ENCODE assay signal across 20 cellular contexts in genomic region chr1:230151924-230152468, GRCh38.
"Had no signal": no experiment of that assay in that cellular context is flagged by ENCODE, and none has a peak within 500 bp of the region (broad histone marks: within the 10 kb centered on the region; RNA-seq: fewer than 3 reads in every experiment).

No MANE protein-coding gene starts in this region.

- H3K36me3 Mint-ChIP-seq: activated naive CD4-positive, alpha-beta T cell treated with anti-CD3 and anti-CD28 coated beads, Interleukin-2, amount 10 ng/mL, durations not matched to agents 7 days and 5 days had no signal

- H3K27me3 Mint-ChIP-seq: activated B cell treated with CpG ODN at 0.5 μM for 24 hours; activated CD4-positive, alpha-beta memory T cell treated with anti-CD3 and anti-CD28 coated beads, Interleukin-2, amount 10 ng/mL, durations not matched to agents 7 days and 5 days; activated CD4-positive, alpha-beta T cell treated with anti-CD3 and anti-CD28 coated beads, Interleukin-2, amount 10 ng/mL, durations not matched to agents 7 days and 5 days; activated naive CD4-positive, alpha-beta T cell treated with anti-CD3 and anti-CD28 coated beads, Interleukin-2, amount 10 ng/mL, durations not matched to agents 7 days and 5 days; activated naive CD8-positive, alpha-beta T cell treated with anti-CD3 and anti-CD28 coated beads for 36 hours; T-cell had no signal

- H3K9me3 Mint-ChIP-seq: activated B cell treated with CpG ODN at 0.5 μM for 24 hours; activated CD4-positive, alpha-beta memory T cell treated with anti-CD3 and anti-CD28 coated beads, Interleukin-2, amount 10 ng/mL, durations not matched to agents 7 days and 5 days; activated CD4-positive, alpha-beta T cell treated with anti-CD3 and anti-CD28 coated beads, Interleukin-2, amount 10 ng/mL, durations not matched to agents 7 days and 5 days; activated naive CD4-positive, alpha-beta T cell treated with anti-CD3 and anti-CD28 coated beads, Interleukin-2, amount 10 ng/mL, durations not matched to agents 7 days and 5 days; activated naive CD8-positive, alpha-beta T cell treated with anti-CD3 and anti-CD28 coated beads for 36 hours; activated T-cell treated with anti-CD3 and anti-CD28 coated beads, Interleukin-2, amount 50 U/mL, for 72 hours; activated T-helper 2 cell treated with anti-CD3 and anti-CD28 coated beads, Interferon-gamma antibody, Interleukin-2, Interleukin-4, amounts not matched to agents 10 μg/mL and 5 μg/mL and 100 μg/mL, durations not matched to agents 14 hours and 24 hours and 36 hours; T-cell had no signal

- H3K27ac Mint-ChIP-seq: activated CD4-positive, alpha-beta memory T cell treated with anti-CD3 and anti-CD28 coated beads, Interleukin-2, amount 10 ng/mL, durations not matched to agents 7 days and 5 days; activated naive CD4-positive, alpha-beta T cell treated with anti-CD3 and anti-CD28 coated beads, Interleukin-2, amount 10 ng/mL, durations not matched to agents 7 days and 5 days; activated T-cell treated with anti-CD3 and anti-CD28 coated beads, Interleukin-2, amount 50 U/mL, for 72 hours; activated T-helper 2 cell treated with anti-CD3 and anti-CD28 coated beads, Interferon-gamma antibody, Interleukin-2, Interleukin-4, amounts not matched to agents 10 μg/mL and 5 μg/mL and 100 μg/mL, durations not matched to agents 14 hours and 24 hours and 36 hours; T-cell had no signal

- DNase-seq: activated B cell treated with CpG ODN at 0.5 μM for 24 hours; activated CD4-positive, alpha-beta memory T cell treated with anti-CD3 and anti-CD28 coated beads, Interleukin-2, amount 10 ng/mL, durations not matched to agents 7 days and 5 days; activated CD4-positive, alpha-beta T cell treated with anti-CD3 and anti-CD28 coated beads for 1 hour; activated CD4-positive, alpha-beta T cell treated with anti-CD3 and anti-CD28 coated beads, Interleukin-2, amount 10 ng/mL, durations not matched to agents 7 days and 5 days; activated gamma-delta T cell treated with Interleukin-2 at 50 U/mL for 16 hours; activated naive CD4-positive, alpha-beta T cell treated with anti-CD3 and anti-CD28 coated beads, Interleukin-2, amount 10 ng/mL, durations not matched to agents 7 days and 5 days; activated naive CD8-positive, alpha-beta T cell treated with anti-CD3 and anti-CD28 coated beads for 36 hours; activated T-cell treated with anti-CD3 and anti-CD28 coated beads for 4 hours; activated T-cell treated with anti-CD3 and anti-CD28 coated beads, Interleukin-2, amount 50 U/mL, for 72 hours; cerebellar nuclear complex; NCI-H1048; NCI-H1417; NCI-H1694; NCI-H2029 treated with DMSO at 0.1 percent for 48 hours; NCI-H510A treated with DMSO at 0.1 percent for 48 hours; SIG-M5; T-cell; T-helper 2 cell; T1000 had no signal

- H3K4me3 Mint-ChIP-seq: activated CD4-positive, alpha-beta memory T cell treated with anti-CD3 and anti-CD28 coated beads, Interleukin-2, amount 10 ng/mL, durations not matched to agents 7 days and 5 days; activated CD4-positive, alpha-beta T cell treated with anti-CD3 and anti-CD28 coated beads, Interleukin-2, amount 10 ng/mL, durations not matched to agents 7 days and 5 days; activated naive CD4-positive, alpha-beta T cell treated with anti-CD3 and anti-CD28 coated beads, Interleukin-2, amount 10 ng/mL, durations not matched to agents 7 days and 5 days; activated naive CD8-positive, alpha-beta T cell treated with anti-CD3 and anti-CD28 coated beads for 36 hours; activated T-cell treated with anti-CD3 and anti-CD28 coated beads, Interleukin-2, amount 50 U/mL, for 72 hours; T-cell had no signal

- ATAC-seq: activated T-cell treated with anti-CD3 and anti-CD28 coated beads, Interleukin-2, amount 50 U/mL, for 72 hours; T-cell had no signal
